In genomic region chr1:222592171-222592570, GRCh38 we compare ENCODE assay signal across 1 cellular context.
TF ChIP-seq lines count a peak whose summit lies in the region.

No MANE protein-coding gene starts in this region.

TF ChIP-seq in H1, 55 proteins besides CTCF, POLR2A, EP300 and RAD21:
- TF ChIP-seq SUZ12 (IDR thresholded peaks at IDR 0.05; ENCODE audit: low read length) = no peak
- TF ChIP-seq EZH2 (IDR thresholded peaks at IDR 0.05; ENCODE audit: low read depth, low read length, severe bottlenecking) = no peak
- TF ChIP-seq SP1 (IDR thresholded peaks at IDR 0.05; ENCODE audit: low read depth, low read length) = no peak
- no peak for TF ChIP-seq SIN3A (conservative IDR thresholded peaks at IDR 0.05 in 1 of 2, IDR thresholded peaks at IDR 0.05 in 1 of 2; ENCODE audit: low read depth in 1 of 2, low read length in 2 of 2)
- TF ChIP-seq SIX5 (IDR thresholded peaks at IDR 0.05; ENCODE audit: low read depth, low read length) = no peak
- TF ChIP-seq BACH1 (IDR thresholded peaks at IDR 0.05; ENCODE audit: low read length) = no peak
- no peak for TF ChIP-seq POLR2AphosphoS5 (IDR thresholded peaks at IDR 0.05; ENCODE audit: low read depth, low read length)
- TF ChIP-seq CHD2 (IDR thresholded peaks at IDR 0.05; ENCODE audit: low read length) = no peak
- TF ChIP-seq RNF2 (IDR thresholded peaks at IDR 0.05; ENCODE audit: borderline replicate concordance, low read depth, low read length, missing control alignments, poor library complexity, severe bottlenecking) = no peak
- TF ChIP-seq SP2 (IDR thresholded peaks at IDR 0.05; ENCODE audit: low read length) = no peak
- TF ChIP-seq, protein P1, sequence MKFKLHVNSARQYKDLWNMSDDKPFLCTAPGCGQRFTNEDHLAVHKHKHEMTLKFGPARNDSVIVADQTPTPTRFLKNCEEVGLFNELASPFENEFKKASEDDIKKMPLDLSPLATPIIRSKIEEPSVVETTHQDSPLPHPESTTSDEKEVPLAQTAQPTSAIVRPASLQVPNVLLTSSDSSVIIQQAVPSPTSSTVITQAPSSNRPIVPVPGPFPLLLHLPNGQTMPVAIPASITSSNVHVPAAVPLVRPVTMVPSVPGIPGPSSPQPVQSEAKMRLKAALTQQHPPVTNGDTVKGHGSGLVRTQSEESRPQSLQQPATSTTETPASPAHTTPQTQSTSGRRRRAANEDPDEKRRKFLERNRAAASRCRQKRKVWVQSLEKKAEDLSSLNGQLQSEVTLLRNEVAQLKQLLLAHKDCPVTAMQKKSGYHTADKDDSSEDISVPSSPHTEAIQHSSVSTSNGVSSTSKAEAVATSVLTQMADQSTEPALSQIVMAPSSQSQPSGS (IDR thresholded peaks at IDR 0.05; ENCODE audit: low read length) = no peak
- no peak for TF ChIP-seq EGR1 (IDR thresholded peaks at IDR 0.05; ENCODE audit: borderline replicate concordance, low read depth, low read length)
TF ChIP-seq in H1: peak in this region for 0.
